ENCODE assay signal across 8 cellular contexts in genomic region chr1:54706419-54706818, GRCh38.
"Had no signal": no experiment of that assay in that cellular context is flagged by ENCODE, and none has a peak within 500 bp of the region (broad histone marks: within the 10 kb centered on the region; RNA-seq: fewer than 3 reads in every experiment).

No MANE protein-coding gene starts in this region.

- H3K27ac ChIP-seq: HL-60 had no signal

- H3K4me1 Mint-ChIP-seq: IgD-negative memory B cell had no signal

- H3K27ac Mint-ChIP-seq: GM23338, HFFc6, IgD-negative memory B cell had no signal

- ATAC-seq: GM23338, HCT116, HepG2, K562 had no signal

- H3K4me3 Mint-ChIP-seq: GM23338, HFFc6, IgD-negative memory B cell had no signal

- H3K4me3 ChIP-seq: GM23338, HAP-1, K562 had no signal

- H3K36me3 ChIP-seq: HAP-1 had no signal

- H3K4me1 ChIP-seq: HAP-1 had no signal

- H3K9me3 Mint-ChIP-seq: GM23338, HFFc6, IgD-negative memory B cell had no signal

- H3K9me3 ChIP-seq: HAP-1 had no signal

- DNase-seq: HFFc6 had no signal
